Comparison of ENCODE assay signal across 21 cellular contexts in genomic region chr1:3018576-3018975, GRCh38. TPM values are rescaled to one million over a fixed set of nuclear protein-coding genes. Genes with fewer than 3 reads are reported as not detected.
A peak's percentile ranks its signal among the peaks of the same experiment; 100 is the strongest.
DNase-seq lines count a peak whose midpoint lies in the region; ATAC-seq and TF ChIP-seq lines count a peak whose summit lies in the region.
"Had no signal": no experiment of that assay in that cellular context is flagged by ENCODE, and none has a peak within 500 bp of the region (broad histone marks: within the 10 kb centered on the region; RNA-seq: fewer than 3 reads in every experiment).

No MANE protein-coding gene starts in this region.

- H3K4me3 ChIP-seq in heart right ventricle (no peak overlapping the region), heart left ventricle (no peak overlapping the region), lower lobe of right lung (no peak overlapping the region), transverse colon (no peak overlapping the region), psoas muscle (no peak overlapping the region)

- TF ChIP-seq CTCF in heart right ventricle (IDR thresholded peaks at IDR 0.05) (no peak), heart left ventricle (IDR thresholded peaks at IDR 0.05) (no peak), lower lobe of right lung (IDR thresholded peaks at IDR 0.05) (no peak), transverse colon (IDR thresholded peaks at IDR 0.05) (no peak), psoas muscle (IDR thresholded peaks at IDR 0.05) (no peak)

- intact Hi-C loops in Right ventricle myocardium superior (cut with DNase I): loop anchor here (10.0 kb wide), 1 partner anchor 256 kb away; no protein-coding TSS in a partner anchor
- intact Hi-C loops in heart right ventricle (cut with DNase I): loop anchor here in 2 of 10 donors (10.0 kb wide), 1 partner anchor 266 kb away; no protein-coding TSS in a partner anchor
- intact Hi-C loops in heart left ventricle (cut with DNase I): loop anchor here in 3 of 10 donors (10.0 kb wide), 1 partner anchor 266 kb away; no protein-coding TSS in a partner anchor
- intact Hi-C loops in lower lobe of right lung (cut with DNase I): no loop called here
- intact Hi-C loops in transverse colon (cut with DNase I; ENCODE audit: low total_unique reads): no loop called here
- intact Hi-C loops in psoas muscle (cut with DNase I): no loop called here
- intact Hi-C loops in sciatic nerve (cut with DNase I): no loop called here

- peaks cover 3 to 43% (median 31%) of the 10 kb centered on the region in 7 donors for H3K27me3 ChIP-seq in heart right ventricle
- peaks cover 0 to 24% (median 4%) of the 10 kb centered on the region in 9 donors for H3K27me3 ChIP-seq in heart left ventricle
- H3K27me3 ChIP-seq in lower lobe of right lung (ENCODE audit: low read depth): peaks cover 28% of the 10 kb centered on the region
- H3K27me3 ChIP-seq in transverse colon: peaks cover 48% of the 10 kb centered on the region
- peaks cover 0 to 41% (median 4%) of the 10 kb centered on the region in 3 donors for H3K27me3 ChIP-seq in psoas muscle (ENCODE audit: insufficient read depth in 3 of 3, low read length in 2 of 3)

- in situ Hi-C loops in transverse colon (cut with MboI; ENCODE audit: low pct_ligation_motif_present in 1 of 4, low pct_unique_long_range_greater_than_20kb in 1 of 4, low sequenced_read_pairs in 3 of 4): loop anchor here in 3 of 4 donors (25.0 kb wide), 2 partner anchors 394 to 419 kb away; no protein-coding TSS in a partner anchor

- no peaks in the 10 kb centered on the region for H3K36me3 ChIP-seq in heart right ventricle
- no peaks in the 10 kb centered on the region for H3K36me3 ChIP-seq in heart left ventricle
- no peaks in the 10 kb centered on the region for H3K36me3 ChIP-seq in lower lobe of right lung
- no peaks in the 10 kb centered on the region for H3K36me3 ChIP-seq in transverse colon
- no peaks in the 10 kb centered on the region for H3K36me3 ChIP-seq in psoas muscle (ENCODE audit: insufficient read depth in 1 of 2, low read depth in 1 of 2)

- H3K4me1 ChIP-seq in heart right ventricle (no peaks in the 10 kb centered on the region), heart left ventricle (no peaks in the 10 kb centered on the region), lower lobe of right lung (no peaks in the 10 kb centered on the region), transverse colon (no peaks in the 10 kb centered on the region), psoas muscle (no peaks in the 10 kb centered on the region)

- no peak for TF ChIP-seq POLR2A in heart left ventricle (IDR thresholded peaks at IDR 0.05)
- TF ChIP-seq POLR2A in transverse colon (IDR thresholded peaks at IDR 0.05): no peak

- H3K27ac ChIP-seq in heart right ventricle: no peak overlapping the region
- no peak overlapping the region for H3K27ac ChIP-seq in heart left ventricle
- H3K27ac ChIP-seq in lower lobe of right lung: no peak overlapping the region
- H3K27ac ChIP-seq in transverse colon: no peak overlapping the region
- no peak overlapping the region for H3K27ac ChIP-seq in psoas muscle

- peak; percentile 26 for DNase-seq in Right ventricle myocardium superior
- no peak for DNase-seq in heart right ventricle
- DNase-seq in heart left ventricle: peak in 4 of 5 donors; percentile 4 to 55 (median 9)
- DNase-seq in lower lobe of right lung: peak; percentile 39
- DNase-seq in transverse colon: peak; percentile 4
- no peak for DNase-seq in activated effector memory CD4-positive, alpha-beta T cell treated with Interleukin-2 at 50 U/mL for 16 hours
- DNase-seq in psoas muscle: no peak
- DNase-seq in sciatic nerve (ENCODE audit: low spot score): no peak
- DNase-seq: COR-L47, DMS79 treated with DMSO at 0.1 percent for 48 hours, Kasumi-1, NCI-H1417, NCI-H1694 treated with DMSO at 0.1 percent for 48 hours, NCI-H2081 treated with DMSO at 0.1 percent for 48 hours, NCI-H2171 treated with DMSO at 0.1 percent for 48 hours, NCI-H446, NCI-H526 treated with DMSO at 0.1 percent for 48 hours, SHP77 treated with DMSO at 0.1 percent for 48 hours had no signal

- TF ChIP-seq EP300 in transverse colon (IDR thresholded peaks at IDR 0.05; ENCODE audit: low read depth): no peak

- ATAC-seq in Right ventricle myocardium superior (ENCODE audit: poor library complexity): no peak
- ATAC-seq in heart right ventricle: no peak
- ATAC-seq in heart left ventricle: no peak
- no peak for ATAC-seq in lower lobe of right lung
- ATAC-seq in psoas muscle: no peak
- ATAC-seq in sciatic nerve: no peak

- 88 to 89% methylated on average over 16 of the region's 16 CpGs for WGBS in heart right ventricle, 2 donors
- WGBS in heart left ventricle, 4 donors: 88 to 91% (median 89%) methylated on average over 10 to 16 of the region's 16 CpGs
- 89% methylated on average over 5 to 16 of the region's 16 CpGs for WGBS in transverse colon (ENCODE audit: low coverage in 1 of 2), 2 donors
- 90% methylated on average over 16 of the region's 16 CpGs for WGBS in psoas muscle, 3 donors

- no peaks in the 10 kb centered on the region for H3K9me3 ChIP-seq in heart right ventricle
- no peaks in the 10 kb centered on the region for H3K9me3 ChIP-seq in heart left ventricle
- H3K9me3 ChIP-seq in lower lobe of right lung: no peaks in the 10 kb centered on the region
- H3K9me3 ChIP-seq in transverse colon: no peaks in the 10 kb centered on the region
- no peaks in the 10 kb centered on the region for H3K9me3 ChIP-seq in psoas muscle

RNA-seq across cellular contexts. Expression of gene ACTRT2, which starts 2.7 kb away (rescaled TPM):
- total RNA-seq in Right ventricle myocardium superior: not detected
- not detected for total RNA-seq in heart right ventricle
- not detected for polyA plus RNA-seq in heart right ventricle
- not detected for total RNA-seq in heart left ventricle
- polyA plus RNA-seq in heart left ventricle: not detected
- not detected for total RNA-seq in lower lobe of right lung
- total RNA-seq in transverse colon: not detected
- not detected for total RNA-seq in psoas muscle
- not detected for polyA plus RNA-seq in psoas muscle
- total RNA-seq in sciatic nerve: not detected
- total RNA-seq: CD4-positive, alpha-beta T cell; MCF 10A had no signal
- polyA plus RNA-seq: BJ had no signal

RNA-seq across cellular contexts. Expression of gene PRDM16, which starts 50.4 kb away (rescaled TPM):
- 14.2 TPM for total RNA-seq in Right ventricle myocardium superior
- 10 to 100 TPM; 11.7 to 25.9 (median 14.8) TPM for total RNA-seq in heart right ventricle
- polyA plus RNA-seq in heart right ventricle: 10 to 100 TPM in 1 of 2 donors, 1 to 10 TPM in 1; 4.1 to 16.8 TPM
- total RNA-seq in heart left ventricle: 10 to 100 TPM in 7 of 9 donors, 1 to 10 TPM in 2; 6.0 to 22.7 (median 14.4) TPM
- polyA plus RNA-seq in heart left ventricle: 10 to 100 TPM; 11.3 to 13.1 TPM
- 19.2 TPM for total RNA-seq in lower lobe of right lung
- total RNA-seq in transverse colon: under 1 TPM in 2 of 4 donors, not detected in 2; 0.41 to 0.95 TPM
- 1 to 10 TPM in 1 of 4 donors, under 1 TPM in 3; 0.20 to 1.2 (median 0.50) TPM for total RNA-seq in psoas muscle
- polyA plus RNA-seq in psoas muscle: under 1 TPM; 0.04 to 0.31 (median 0.20) TPM
- total RNA-seq in sciatic nerve: 31.3 TPM
- total RNA-seq: CD4-positive, alpha-beta T cell; MCF 10A had no signal

Comparison
In these comparisons a context has a peak if more than half of its experiments do, and no peak if none do; other contexts are left out.
1. DNase-seq: peak in Right ventricle myocardium superior (single experiment), heart left ventricle (4 of 5), lower lobe of right lung (single experiment) and transverse colon (single experiment); none in heart right ventricle (0 of 2), activated effector memory CD4-positive, alpha-beta T cell treated with Interleukin-2 at 50 U/mL for 16 hours (single experiment), psoas muscle (0 of 2) and sciatic nerve (single experiment).